ENCODE assay signal across 29 cellular contexts in the genomic region with DNA sequence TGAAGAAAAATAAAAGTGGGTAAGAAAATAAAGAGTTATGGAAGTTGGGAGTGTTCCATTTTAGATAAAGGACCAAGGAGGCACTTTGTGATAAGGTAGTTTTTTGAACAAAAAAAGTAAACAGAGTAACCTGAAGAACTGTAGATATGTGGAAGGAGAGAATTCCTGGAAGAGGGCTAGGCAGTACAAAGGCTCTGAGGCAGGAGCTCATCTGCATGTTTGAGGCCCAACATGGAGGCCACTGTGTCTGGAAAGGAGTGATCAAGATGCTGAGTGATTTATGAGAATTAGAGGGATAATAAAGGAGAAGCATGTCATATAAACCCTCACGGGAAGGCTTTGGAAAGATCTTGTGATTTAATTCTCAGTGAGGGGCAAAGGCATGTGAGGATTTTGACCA.
"Had no signal": no experiment of that assay in that cellular context is flagged by ENCODE, and none has a peak within 500 bp of the region (broad histone marks: within the 10 kb centered on the region; RNA-seq: fewer than 3 reads in every experiment).

No MANE protein-coding gene starts in this region.

- H3K27ac ChIP-seq: neural progenitor cell, ovary, parathyroid adenoma, psoas muscle, right lobe of liver, sigmoid colon, suprapubic skin, testis, tibial artery, transverse colon, upper lobe of right lung, uterus had no signal

- DNase-seq: naive thymus-derived CD8-positive, alpha-beta T cell; occipital lobe; ovary; posterior cingulate gyrus; psoas muscle; right cardiac atrium; right lobe of liver; sigmoid colon; small intestine; stimulated activated CD4-positive, alpha-beta T cell treated with anti-CD3 and anti-CD28 coated beads, Interleukin-15, amount 100 ng/mL, for 24 hours; stimulated activated CD4-positive, alpha-beta T cell treated with anti-CD3 and anti-CD28 coated beads, Interleukin-2, amount 100 ng/mL, for 24 hours; stimulated activated CD4-positive, alpha-beta T cell treated with anti-CD3 and anti-CD28 coated beads, Interleukin-2, amount 100 ng/mL, for 48 hours; stimulated activated CD4-positive, alpha-beta T cell treated with anti-CD3 and anti-CD28 coated beads, Interleukin-4, amount 100 ng/mL, for 24 hours; stimulated activated naive B cell treated with anti-CD40 and anti-IgM and Interleukin-4, amounts not matched to agents 10 μg/mL and 1 μg/mL and 100 μg/mL, for 72 hours; stimulated activated naive CD4-positive, alpha-beta T cell treated with Interleukin-2 at 50 U/mL for 16 hours; stimulated activated naive CD8-positive, alpha-beta T cell treated with anti-CD3 and anti-CD28 coated beads, Interleukin-15, amount 100 ng/mL, for 72 hours; substantia nigra; testis; tibial artery; transverse colon; upper lobe of right lung; uterus had no signal

- H3K4me1 ChIP-seq: neural progenitor cell, parathyroid adenoma, psoas muscle, right lobe of liver, testis, tibial artery, upper lobe of right lung, uterus had no signal

- H3K4me3 ChIP-seq: neural progenitor cell, ovary, psoas muscle, right lobe of liver, sigmoid colon, suprapubic skin, testis, tibial artery, transverse colon, upper lobe of right lung, uterus had no signal

- H3K9ac ChIP-seq: neural progenitor cell, parathyroid adenoma had no signal

- H3K36me3 Mint-ChIP-seq: naive thymus-derived CD8-positive, alpha-beta T cell; natural killer cell treated with Interleukin-12 subunit alpha and Interleukin-12 subunit beta and Interleukin-15 and Interleukin-18, amount 100 ng/mL, for 72 hours; neural progenitor cell; stimulated activated effector memory CD8-positive, alpha-beta T cell treated with anti-CD3 and anti-CD28 coated beads, Interleukin-12 subunit alpha, Interleukin-12 subunit beta, amount 100 ng/mL, for 72 hours; stimulated activated naive B cell treated with anti-CD40 and anti-IgM and Interleukin-4, amounts not matched to agents 10 μg/mL and 1 μg/mL and 100 μg/mL, for 72 hours; type B pancreatic cell had no signal

- H3K9me3 Mint-ChIP-seq: natural killer cell treated with Interleukin-12 subunit alpha and Interleukin-12 subunit beta and Interleukin-15 and Interleukin-18, amount 100 ng/mL, for 72 hours; neural progenitor cell; stimulated activated effector memory CD8-positive, alpha-beta T cell treated with anti-CD3 and anti-CD28 coated beads, Interleukin-12 subunit alpha, Interleukin-12 subunit beta, amount 100 ng/mL, for 72 hours; stimulated activated naive CD8-positive, alpha-beta T cell treated with anti-CD3 and anti-CD28 coated beads, Interleukin-15, amount 100 ng/mL, for 72 hours; type B pancreatic cell had no signal

- H3K4me2 ChIP-seq: neural progenitor cell had no signal

- H3K27me3 Mint-ChIP-seq: progenitor cell of endocrine pancreas; stimulated activated naive B cell treated with anti-CD40 and anti-IgM and Interleukin-4, amounts not matched to agents 10 μg/mL and 1 μg/mL and 100 μg/mL, for 72 hours; type B pancreatic cell had no signal

- H3K36me3 ChIP-seq: neural progenitor cell, ovary, right lobe of liver, sigmoid colon, suprapubic skin, tibial artery, transverse colon, upper lobe of right lung, uterus had no signal

- ATAC-seq: naive thymus-derived CD8-positive, alpha-beta T cell; natural killer cell treated with Interleukin-12 subunit alpha and Interleukin-12 subunit beta and Interleukin-15 and Interleukin-18, amount 100 ng/mL, for 72 hours; psoas muscle; right cardiac atrium; right lobe of liver; stimulated activated effector memory CD8-positive, alpha-beta T cell treated with anti-CD3 and anti-CD28 coated beads, Interleukin-12 subunit alpha, Interleukin-12 subunit beta, amount 100 ng/mL, for 72 hours; stimulated activated naive B cell treated with anti-CD40 and anti-IgM and Interleukin-4, amounts not matched to agents 10 μg/mL and 1 μg/mL and 100 μg/mL, for 72 hours; stimulated activated naive CD8-positive, alpha-beta T cell treated with anti-CD3 and anti-CD28 coated beads, Interleukin-15, amount 100 ng/mL, for 72 hours; upper lobe of right lung had no signal

- H3K4me1 Mint-ChIP-seq: naive thymus-derived CD8-positive, alpha-beta T cell; neural progenitor cell; stimulated activated effector memory CD8-positive, alpha-beta T cell treated with anti-CD3 and anti-CD28 coated beads, Interleukin-12 subunit alpha, Interleukin-12 subunit beta, amount 100 ng/mL, for 72 hours; stimulated activated naive B cell treated with anti-CD40 and anti-IgM and Interleukin-4, amounts not matched to agents 10 μg/mL and 1 μg/mL and 100 μg/mL, for 72 hours; stimulated activated naive CD8-positive, alpha-beta T cell treated with anti-CD3 and anti-CD28 coated beads, Interleukin-15, amount 100 ng/mL, for 72 hours had no signal

- H3K4me3 Mint-ChIP-seq: naive thymus-derived CD8-positive, alpha-beta T cell; natural killer cell treated with Interleukin-12 subunit alpha and Interleukin-12 subunit beta and Interleukin-15 and Interleukin-18, amount 100 ng/mL, for 72 hours; neural progenitor cell; stimulated activated effector memory CD8-positive, alpha-beta T cell treated with anti-CD3 and anti-CD28 coated beads, Interleukin-12 subunit alpha, Interleukin-12 subunit beta, amount 100 ng/mL, for 72 hours; stimulated activated naive B cell treated with anti-CD40 and anti-IgM and Interleukin-4, amounts not matched to agents 10 μg/mL and 1 μg/mL and 100 μg/mL, for 72 hours; stimulated activated naive CD8-positive, alpha-beta T cell treated with anti-CD3 and anti-CD28 coated beads, Interleukin-15, amount 100 ng/mL, for 72 hours; type B pancreatic cell had no signal

- H3K27ac Mint-ChIP-seq: naive thymus-derived CD8-positive, alpha-beta T cell; natural killer cell treated with Interleukin-12 subunit alpha and Interleukin-12 subunit beta and Interleukin-15 and Interleukin-18, amount 100 ng/mL, for 72 hours; neural progenitor cell; progenitor cell of endocrine pancreas; stimulated activated effector memory CD8-positive, alpha-beta T cell treated with anti-CD3 and anti-CD28 coated beads, Interleukin-12 subunit alpha, Interleukin-12 subunit beta, amount 100 ng/mL, for 72 hours; stimulated activated naive B cell treated with anti-CD40 and anti-IgM and Interleukin-4, amounts not matched to agents 10 μg/mL and 1 μg/mL and 100 μg/mL, for 72 hours; stimulated activated naive CD8-positive, alpha-beta T cell treated with anti-CD3 and anti-CD28 coated beads, Interleukin-15, amount 100 ng/mL, for 72 hours; type B pancreatic cell had no signal

- H3K79me2 ChIP-seq: parathyroid adenoma had no signal

- H3K27me3 ChIP-seq: neural progenitor cell, ovary, right lobe of liver, sigmoid colon, suprapubic skin, testis, tibial artery, transverse colon, upper lobe of right lung, uterus had no signal

- H2AFZ ChIP-seq: neural progenitor cell, parathyroid adenoma had no signal

- H3K9me3 ChIP-seq: ovary, right lobe of liver, sigmoid colon, suprapubic skin, testis, tibial artery, transverse colon, upper lobe of right lung, uterus had no signal

- FAIRE-seq: small intestine had no signal
